ENCODE assay signal across 15 cellular contexts in the genomic region with DNA sequence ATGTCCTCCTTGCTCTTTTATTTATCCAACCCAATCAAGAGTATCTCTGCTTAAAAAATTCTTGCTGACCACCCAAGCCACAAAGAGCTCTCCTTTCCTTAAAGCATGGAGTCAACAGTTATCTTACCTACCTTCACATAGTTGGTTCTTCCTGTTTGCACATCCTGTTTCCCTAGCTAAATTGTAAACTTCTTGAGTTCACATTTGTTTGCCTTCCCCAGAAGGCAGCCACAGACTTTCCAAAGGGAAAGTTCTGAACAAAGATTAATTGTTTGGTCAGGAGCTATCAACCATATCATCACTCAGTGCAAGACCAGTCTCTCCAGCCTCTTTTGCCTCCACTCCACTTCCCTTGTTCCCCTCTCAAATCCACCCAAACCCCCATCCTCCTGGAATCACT.
"Had no signal": no experiment of that assay in that cellular context is flagged by ENCODE, and none has a peak within 500 bp of the region (broad histone marks: within the 10 kb centered on the region; RNA-seq: fewer than 3 reads in every experiment).

No MANE protein-coding gene starts in this region.

- H3K36me3 Mint-ChIP-seq: activated CD8-positive, alpha-beta memory T cell treated with anti-CD3 and anti-CD28 coated beads, Interleukin-2, amount 10 ng/mL, durations not matched to agents 7 days and 5 days; activated naive CD8-positive, alpha-beta T cell treated with anti-CD3 and anti-CD28 coated beads for 36 hours had no signal

- H3K4me1 Mint-ChIP-seq: activated CD8-positive, alpha-beta memory T cell treated with anti-CD3 and anti-CD28 coated beads, Interleukin-2, amount 10 ng/mL, durations not matched to agents 7 days and 5 days; activated naive CD8-positive, alpha-beta T cell treated with anti-CD3 and anti-CD28 coated beads for 36 hours had no signal

- H3K27ac Mint-ChIP-seq: activated CD8-positive, alpha-beta memory T cell treated with anti-CD3 and anti-CD28 coated beads, Interleukin-2, amount 10 ng/mL, durations not matched to agents 7 days and 5 days; activated naive CD8-positive, alpha-beta T cell treated with anti-CD3 and anti-CD28 coated beads for 36 hours had no signal

- H3K4me3 Mint-ChIP-seq: activated CD8-positive, alpha-beta memory T cell treated with anti-CD3 and anti-CD28 coated beads, Interleukin-2, amount 10 ng/mL, durations not matched to agents 7 days and 5 days; activated naive CD8-positive, alpha-beta T cell treated with anti-CD3 and anti-CD28 coated beads for 36 hours; activated T-cell treated with anti-CD3 and anti-CD28 coated beads, Interleukin-2, amount 50 U/mL, for 4 hours had no signal

- H3K27me3 ChIP-seq: right atrium auricular region, stomach had no signal

- H3K4me3 ChIP-seq: heart right ventricle, right atrium auricular region, skin epidermis, stomach, thoracic aorta had no signal

- FAIRE-seq: frontal cortex, islet of Langerhans had no signal

- ATAC-seq: activated CD8-positive, alpha-beta memory T cell treated with anti-CD3 and anti-CD28 coated beads, Interleukin-2, amount 10 ng/mL, durations not matched to agents 7 days and 5 days; activated T-cell treated with anti-CD3 and anti-CD28 coated beads, Interleukin-2, amount 50 U/mL, for 4 hours; heart right ventricle had no signal

- DNase-seq: activated CD4-positive, alpha-beta T cell treated with anti-CD3 and anti-CD28 coated beads, Interleukin-2, amount 50 U/mL, for 4 hours; activated CD4-positive, CD25-positive, alpha-beta regulatory T cell treated with anti-CD3 and anti-CD28 coated beads, Interleukin-2, amount 50 U/mL, for 72 hours; activated CD8-positive, alpha-beta memory T cell treated with anti-CD3 and anti-CD28 coated beads, Interleukin-2, amount 10 ng/mL, durations not matched to agents 7 days and 5 days; activated effector memory CD4-positive, alpha-beta T cell treated with anti-CD3 and anti-CD28 coated beads, Interleukin-2, amount 50 U/mL, for 16 hours; activated naive CD8-positive, alpha-beta T cell treated with anti-CD3 and anti-CD28 coated beads for 36 hours; activated T-cell treated with anti-CD3 and anti-CD28 coated beads, Interleukin-2, amount 50 U/mL, for 4 hours; anterior cingulate cortex; heart right ventricle; stimulated activated CD4-positive, alpha-beta T cell treated with anti-CD3 and anti-CD28 coated beads, Interleukin-4, amount 100 ng/mL, for 4 hours; stomach had no signal

- H3K27ac ChIP-seq: heart right ventricle, right atrium auricular region, skin epidermis, thoracic aorta had no signal

- H3K36me3 ChIP-seq: heart right ventricle, right atrium auricular region, stomach, thoracic aorta had no signal

- H3K27me3 Mint-ChIP-seq: activated CD8-positive, alpha-beta memory T cell treated with anti-CD3 and anti-CD28 coated beads, Interleukin-2, amount 10 ng/mL, durations not matched to agents 7 days and 5 days; activated naive CD8-positive, alpha-beta T cell treated with anti-CD3 and anti-CD28 coated beads for 36 hours had no signal

- H3K4me1 ChIP-seq: heart right ventricle, right atrium auricular region had no signal
